ENCODE assay signal across 15 cellular contexts in genomic region chr19:49595819-49596404, GRCh38.
"Had no signal": no experiment of that assay in that cellular context is flagged by ENCODE, and none has a peak within 500 bp of the region (broad histone marks: within the 10 kb centered on the region; RNA-seq: fewer than 3 reads in every experiment).

No MANE protein-coding gene starts in this region.

- H3K9me3 ChIP-seq: adrenal gland, pancreas, stomach, testis, upper lobe of right lung had no signal

- H3K27me3 ChIP-seq: adrenal gland, cardiac muscle cell, pancreas, stomach, testis, upper lobe of right lung had no signal

- H3K4me1 ChIP-seq: pancreas had no signal

- H3K27ac ChIP-seq: adrenal gland, cardiac muscle cell, pancreas, testis, upper lobe of right lung had no signal

- FAIRE-seq: colon, endometrium, islet of Langerhans, pancreas had no signal

- H3K4me3 ChIP-seq: adrenal gland, cardiac muscle cell, pancreas, stomach, upper lobe of right lung had no signal

- DNase-seq: activated CD4-positive, alpha-beta T cell treated with anti-CD3 and anti-CD28 coated beads for 48 hours; activated CD8-positive, alpha-beta T cell treated with anti-CD3 and anti-CD28 coated beads for 36 hours; activated effector memory CD4-positive, alpha-beta T cell treated with anti-CD3 and anti-CD28 coated beads, Interleukin-2, amount 50 U/mL, for 16 hours; activated T-cell treated with anti-CD3 and anti-CD28 coated beads, Interleukin-2, amount 50 U/mL, for 48 hours; stimulated activated CD4-positive, alpha-beta T cell treated with anti-CD3 and anti-CD28 coated beads, Interleukin-12 subunit alpha, Interleukin-12 subunit beta, amount 100 ng/mL, for 4 hours; stimulated activated CD4-positive, alpha-beta T cell treated with anti-CD3 and anti-CD28 coated beads, Interleukin-2, amount 100 ng/mL, for 24 hours; stomach; testis; upper lobe of right lung had no signal
